ENCODE assay signal across 9 cellular contexts in genomic region chr19:45780448-45781281, GRCh38. TPM values are rescaled to one million over a fixed set of nuclear protein-coding genes. Genes with fewer than 3 reads are reported as not detected.
DNase-seq lines count a peak whose midpoint lies in the region; ATAC-seq and TF ChIP-seq lines count a peak whose summit lies in the region.
"Had no signal": no experiment of that assay in that cellular context is flagged by ENCODE, and none has a peak within 500 bp of the region (broad histone marks: within the 10 kb centered on the region; RNA-seq: fewer than 3 reads in every experiment).

No MANE protein-coding gene starts in this region.

- H3K4me3 Mint-ChIP-seq in HFFc6 (peak overlapping the region; percentile 83), neural progenitor cell (peak overlapping the region; percentile 37)
- no peak overlapping the region for H3K4me3 Mint-ChIP-seq in activated CD8-positive, alpha-beta T cell treated with anti-CD3 and anti-CD28 coated beads for 36 hours

- H3K4me3 ChIP-seq in colonic mucosa (peak overlapping the region; percentile 18), neural progenitor cell (no peak overlapping the region)

- CTCF ChIA-PET in activated CD8-positive, alpha-beta T cell treated with anti-CD3 and anti-CD28 coated beads for 36 hours (lab: Charles Lee), result interaction anchor here (0.7 to 1.6 kb wide), 2 partner anchors 10 to 11 kb away, joined by 3 to 4 read pairs; partner anchors contain the start of gene SIX5

- H3K27me3 Mint-ChIP-seq in HFFc6 (ENCODE audit: insufficient read depth), result peaks cover 4% of the 10 kb centered on the region; the same call in 1 of the 2 replicates
- H3K27me3 Mint-ChIP-seq in neural progenitor cell (ENCODE audit: insufficient read depth, low read depth), result peaks cover 15% of the 10 kb centered on the region
- peaks cover 29% of the 10 kb centered on the region for H3K27me3 Mint-ChIP-seq in activated CD8-positive, alpha-beta T cell treated with anti-CD3 and anti-CD28 coated beads for 36 hours

- TF ChIP-seq CTCF in 22Rv1 (IDR thresholded peaks at IDR 0.05), result no peak
- no peak for TF ChIP-seq CTCF in HFFc6 (IDR thresholded peaks at IDR 0.05)
- no peak for TF ChIP-seq CTCF in colonic mucosa (IDR thresholded peaks at IDR 0.05)
- no peak for TF ChIP-seq CTCF in neural progenitor cell (IDR thresholded peaks at IDR 0.05)
- TF ChIP-seq CTCF in activated CD8-positive, alpha-beta T cell treated with anti-CD3 and anti-CD28 coated beads for 36 hours (IDR thresholded peaks at IDR 0.05), result no peak

- H3K36me3 ChIP-seq in colonic mucosa (no peaks in the 10 kb centered on the region), neural progenitor cell (no peaks in the 10 kb centered on the region)

- H3K9ac ChIP-seq in colonic mucosa (ENCODE audit: low read depth in 2 of 2, low read length in 2 of 2) (peak overlapping the region; percentile 38 to 53), neural progenitor cell (no peak overlapping the region)

- H3K9me3 Mint-ChIP-seq in HFFc6 (no peaks in the 10 kb centered on the region), neural progenitor cell (no peaks in the 10 kb centered on the region)
- H3K9me3 Mint-ChIP-seq in activated CD8-positive, alpha-beta T cell treated with anti-CD3 and anti-CD28 coated beads for 36 hours, result no peaks in the 10 kb centered on the region

- peaks cover 23% of the 10 kb centered on the region for H3F3A ChIP-seq in neural progenitor cell (ENCODE audit: low read depth)

- intact Hi-C loops in colonic mucosa (cut with DNase I), result no loop called here
- intact Hi-C loops in activated CD8-positive, alpha-beta T cell treated with anti-CD3 and anti-CD28 coated beads for 36 hours (cut with micrococcal nuclease), result no loop called here

- H3K27ac Mint-ChIP-seq in HFFc6, result peak overlapping the region; percentile 69
- peak overlapping the region; percentile 51 for H3K27ac Mint-ChIP-seq in neural progenitor cell
- no peak overlapping the region for H3K27ac Mint-ChIP-seq in activated CD8-positive, alpha-beta T cell treated with anti-CD3 and anti-CD28 coated beads for 36 hours

- H3K27me3 ChIP-seq in colonic mucosa (no peaks in the 10 kb centered on the region), neural progenitor cell (peaks cover 5% of the 10 kb centered on the region)

- ATAC-seq in activated CD8-positive, alpha-beta T cell treated with anti-CD3 and anti-CD28 coated beads for 36 hours, result no peak
- ATAC-seq in HG03521 (IDR thresholded peaks at IDR 0.05; ENCODE audit: unreplicated experiment), result no peak

- H2AFZ ChIP-seq in neural progenitor cell (replicated peaks), result no peak overlapping the region

- H3K4me1 Mint-ChIP-seq in HFFc6 (ENCODE audit: low read depth), result peaks cover 35% of the 10 kb centered on the region
- H3K4me1 Mint-ChIP-seq in neural progenitor cell, result peaks cover 29% of the 10 kb centered on the region
- peaks cover 17% of the 10 kb centered on the region for H3K4me1 Mint-ChIP-seq in activated CD8-positive, alpha-beta T cell treated with anti-CD3 and anti-CD28 coated beads for 36 hours (ENCODE audit: low read depth)

- no peak overlapping the region for H3K4me2 ChIP-seq in neural progenitor cell

- H3K9me3 ChIP-seq in colonic mucosa (no peaks in the 10 kb centered on the region), neural progenitor cell (ENCODE audit: low read depth) (no peaks in the 10 kb centered on the region)

- DNase-seq in HFFc6, result no peak
- no peak for DNase-seq in colonic mucosa
- no peak for DNase-seq in neural progenitor cell (ENCODE audit: low spot score)
- DNase-seq in activated CD8-positive, alpha-beta memory T cell treated with anti-CD3 and anti-CD28 coated beads for 24 hours, result no peak
- DNase-seq in activated CD4-positive, alpha-beta T cell treated with anti-CD3 and anti-CD28 coated beads for 48 hours, result no peak
- DNase-seq in activated CD8-positive, alpha-beta T cell treated with anti-CD3 and anti-CD28 coated beads for 36 hours, result no peak

- peaks cover 86% of the 10 kb centered on the region for H4K20me1 ChIP-seq in neural progenitor cell (ENCODE audit: low read depth)

- H3K36me3 Mint-ChIP-seq in HFFc6 (ENCODE audit: low read depth) (peaks cover 30% of the 10 kb centered on the region), neural progenitor cell (peaks cover 16% of the 10 kb centered on the region)
- peaks cover 11% of the 10 kb centered on the region for H3K36me3 Mint-ChIP-seq in activated CD8-positive, alpha-beta T cell treated with anti-CD3 and anti-CD28 coated beads for 36 hours (ENCODE audit: low read depth)

- POLR2A ChIA-PET in activated CD8-positive, alpha-beta T cell treated with anti-CD3 and anti-CD28 coated beads for 36 hours (lab: Charles Lee), result interaction anchor here (0.8 to 2.5 kb wide), 4 partner anchors 8 to 24 kb away, joined by 3 to 9 read pairs (median 3); partner anchors contain the start of gene SIX5

- no peaks in the 10 kb centered on the region for H3K4me1 ChIP-seq in colonic mucosa
- H3K4me1 ChIP-seq in neural progenitor cell, result peaks cover 24% of the 10 kb centered on the region

- no peaks in the 10 kb centered on the region for H3K79me2 ChIP-seq in neural progenitor cell (ENCODE audit: low read depth)

- H3K27ac ChIP-seq in 22Rv1 (peak overlapping the region; percentile 41; the same call in 1 of the 2 replicates), colonic mucosa (peak overlapping the region; percentile 36), neural progenitor cell (no peak overlapping the region)

RNA-seq across cellular contexts. Expression of gene DMPK, which starts 1.6 kb away (rescaled TPM):
- total RNA-seq in HFFc6 (2021; fragmentation: NEBNext Ultra II Directional; extraction: Animal tissue kit (Norgen Biotek cat#: 25700)), result 100 to 1,000 TPM in 4 of 6 experiments, 10 to 100 TPM in 2; 85.5 to 144 (median 102) TPM
- total RNA-seq in colonic mucosa (10 to 100 TPM; 30.6 to 36.0 TPM), neural progenitor cell (ENCODE audit: low replicate concordance) (5.5 and 33.2 TPM in 2 replicates)
- 1 to 10 TPM; 5.8 to 8.0 TPM for total RNA-seq in activated CD8-positive, alpha-beta T cell treated with anti-CD3 and anti-CD28 coated beads for 36 hours

RNA-seq across cellular contexts. Expression of gene SIX5, which starts 11.6 kb away (rescaled TPM):
- total RNA-seq in HFFc6 (2021; fragmentation: NEBNext Ultra II Directional; extraction: Animal tissue kit (Norgen Biotek cat#: 25700)), result 10 to 100 TPM; 14.0 to 15.1 (median 14.4) TPM
- total RNA-seq in colonic mucosa (10 to 100 TPM; 11.0 to 15.8 TPM), neural progenitor cell (ENCODE audit: low replicate concordance) (8.1 and 50.8 TPM in 2 replicates)
- total RNA-seq in activated CD8-positive, alpha-beta T cell treated with anti-CD3 and anti-CD28 coated beads for 36 hours, result 1 to 10 TPM in 1 of 2 experiments, under 1 TPM in 1; 0.97 to 1.5 TPM

RNA-seq across cellular contexts. Expression of gene DMWD, which starts 12.0 kb away (rescaled TPM):
- total RNA-seq in HFFc6 (2021; fragmentation: NEBNext Ultra II Directional; extraction: Animal tissue kit (Norgen Biotek cat#: 25700)), result 10 to 100 TPM; 53.4 to 63.2 (median 55.3) TPM
- 10 to 100 TPM; 29.1 to 43.6 TPM for total RNA-seq in colonic mucosa
- total RNA-seq in neural progenitor cell (ENCODE audit: low replicate concordance), result 22.8 and 50.3 TPM in 2 replicates
- 10 to 100 TPM; 23.5 to 26.0 TPM for total RNA-seq in activated CD8-positive, alpha-beta T cell treated with anti-CD3 and anti-CD28 coated beads for 36 hours

RNA-seq across cellular contexts. Expression of gene RSPH6A, which starts 34.4 kb away (rescaled TPM):
- under 1 TPM in 1 of 6 experiments, not detected in 5; 0.07 TPM for total RNA-seq in HFFc6 (2021; fragmentation: NEBNext Ultra II Directional; extraction: Animal tissue kit (Norgen Biotek cat#: 25700))
- total RNA-seq in colonic mucosa, result under 1 TPM in 1 of 2 donors, not detected in 1; 0.12 TPM
- total RNA-seq in neural progenitor cell (ENCODE audit: low replicate concordance), result 0.22 TPM in 1 of 2 replicates, not detected in the other
- total RNA-seq in activated CD8-positive, alpha-beta T cell treated with anti-CD3 and anti-CD28 coated beads for 36 hours, result under 1 TPM; 0.41 to 0.63 TPM

RNA-seq across cellular contexts. Expression of gene MEIOSIN, which starts 47.4 kb away (rescaled TPM):
- not detected for total RNA-seq in HFFc6 (2021; fragmentation: NEBNext Ultra II Directional; extraction: Animal tissue kit (Norgen Biotek cat#: 25700))
- total RNA-seq in colonic mucosa (not detected), neural progenitor cell (ENCODE audit: low replicate concordance) (0.06 TPM in 1 of 2 replicates, not detected in the other)
- total RNA-seq in activated CD8-positive, alpha-beta T cell treated with anti-CD3 and anti-CD28 coated beads for 36 hours, result not detected
- total RNA-seq: mononuclear cell had no signal
